Comparison of ENCODE assay signal across 24 cellular contexts in genomic region chr3:46706771-46707582, GRCh38. TPM values are rescaled to one million over a fixed set of nuclear protein-coding genes. Genes with fewer than 3 reads are reported as not detected.
DNase-seq lines count a peak whose midpoint lies in the region; ATAC-seq, FAIRE-seq and TF ChIP-seq lines count a peak whose summit lies in the region.
"Had no signal": no experiment of that assay in that cellular context is flagged by ENCODE, and none has a peak within 500 bp of the region (broad histone marks: within the 10 kb centered on the region; RNA-seq: fewer than 3 reads in every experiment).

No MANE protein-coding gene starts in this region.

- H3K4me3 ChIP-seq in H1 (ENCODE audit: extremely low read depth in 1 of 4, insufficient read depth in 2 of 4, low read depth in 3 of 4, low read length in 4 of 4) (no peak overlapping the region), trophoblast cell (ENCODE audit: low read depth, low read length) (no peak overlapping the region)
- H3K4me3 ChIP-seq: lung, Peyer's patch, prostate gland had no signal

- H2BK5ac ChIP-seq in H1 (ENCODE audit: low read depth, low read length) (peak overlapping the region; percentile 35; the same call in 1 of the 2 replicates), trophoblast cell (ENCODE audit: low read depth, low read length, poor library complexity) (no peak overlapping the region)

- H3K27me3 Mint-ChIP-seq in activated T-cell treated with anti-CD3 and anti-CD28 coated beads, Interleukin-2, amount 50 U/mL, for 4 hours (ENCODE audit: low read depth): peaks cover 3% of the 10 kb centered on the region
- H3K27me3 Mint-ChIP-seq: CD4-positive, alpha-beta T cell had no signal

- peaks cover 5% of the 10 kb centered on the region for H3K4me1 Mint-ChIP-seq in activated T-cell treated with anti-CD3 and anti-CD28 coated beads, Interleukin-2, amount 50 U/mL, for 4 hours (ENCODE audit: low read depth)
- H3K4me1 Mint-ChIP-seq: activated CD4-positive, alpha-beta memory T cell treated with anti-CD3 and anti-CD28 coated beads, Interleukin-2, amount 10 ng/mL, durations not matched to agents 7 days and 5 days; naive B cell had no signal

- H2AK5ac ChIP-seq in H1 (ENCODE audit: low read depth, low read length): no peak overlapping the region
- no peak overlapping the region for H2AK5ac ChIP-seq in trophoblast cell (ENCODE audit: low read length)

- no peak for TF ChIP-seq POLR2A in H1 (IDR thresholded peaks at IDR 0.05; ENCODE audit: control extremely low read depth in 1 of 2, low read depth in 2 of 2, low read length in 2 of 2)

- H3K23ac ChIP-seq in H1 (ENCODE audit: insufficient read length): no peak overlapping the region
- H3K23ac ChIP-seq in trophoblast cell (ENCODE audit: low read length): no peak overlapping the region

- no peak overlapping the region for H2AFZ ChIP-seq in H1 (ENCODE audit: low read length)
- H2AFZ ChIP-seq in trophoblast cell (ENCODE audit: insufficient read depth, low read length, poor library complexity): no peak overlapping the region

- peaks cover 2 to 4% of the 10 kb centered on the region in 2 experiments for H4K20me1 ChIP-seq in H1 (replicated peaks in 1 of 2; ENCODE audit: control insufficient read depth in 1 of 2, insufficient read depth in 2 of 2, low read length in 2 of 2)

- POLR2A ChIA-PET in H1 (lab: Charles Lee; ENCODE audit: partially characterized antibody): interaction anchor here (0.6 kb wide), 2 partner anchors 142 to 209 kb away, joined by 3 read pairs; no protein-coding TSS in a partner anchor

- H3K23me2 ChIP-seq in H1 (ENCODE audit: low read depth, low read length): no peaks in the 10 kb centered on the region

- TF ChIP-seq EP300 in H1 (IDR thresholded peaks at IDR 0.05; ENCODE audit: borderline replicate concordance in 1 of 2, low read depth in 2 of 2, low read length in 2 of 2): no peak

- H3K4me1 ChIP-seq in H1 (replicated peaks in 1 of 4; ENCODE audit: control insufficient read depth in 3 of 4, insufficient read depth in 4 of 4, low read length in 3 of 4) (peaks cover 0 to 6% (median 0%) of the 10 kb centered on the region in 4 experiments; a peak in 1 of 7 replicates), trophoblast cell (ENCODE audit: control insufficient read depth in 1 of 2, insufficient read depth in 2 of 2, low read length in 2 of 2) (peaks cover 26 to 29% of the 10 kb centered on the region in 2 experiments)
- H3K4me1 ChIP-seq: Peyer's patch, prostate gland had no signal

- H3K36me3 ChIP-seq in H1 (ENCODE audit: control insufficient read depth in 2 of 4, insufficient read depth in 4 of 4, low read length in 3 of 4): no peaks in the 10 kb centered on the region
- no peaks in the 10 kb centered on the region for H3K36me3 ChIP-seq in trophoblast cell (ENCODE audit: control insufficient read depth in 1 of 2, insufficient read depth in 2 of 2, low read length in 2 of 2)
- H3K36me3 ChIP-seq: Peyer's patch, prostate gland had no signal

- WGBS in H1 (ENCODE audit: extremely low coverage in 1 of 2, insufficient coverage in 1 of 2, insufficient read length in 1 of 2, insufficient replicate concordance in 2 of 2, low coverage in 1 of 2, low lambda C conversion rate in 2 of 2, missing lambda C conversion rate in 1 of 2), 2 experiments: 78% methylated on average over 13 of the region's 13 CpGs; no CpG with 5 or more reads in 1 of the 2 experiments
- no CpG with 5 or more reads among the region's 13 CpGs for WGBS in trophoblast cell (ENCODE audit: extremely low coverage, insufficient coverage, insufficient read length)

- no peak overlapping the region for H2BK12ac ChIP-seq in H1 (ENCODE audit: low read depth, low read length)
- H2BK12ac ChIP-seq in trophoblast cell (ENCODE audit: low read length): no peak overlapping the region

- CTCF ChIA-PET in H1 (lab: Charles Lee; ENCODE audit: partially characterized antibody): interaction anchor here (0.6 to 6.5 kb wide), 24 partner anchors 7 to 241 kb away, joined by 3 to 91 read pairs (median 6); partner anchors contain the start of genes PRSS50, PTH1R and RTP3

- peak overlapping the region; percentile 67 for H4K91ac ChIP-seq in H1 (replicated peaks; ENCODE audit: insufficient read length, low read length)
- peak overlapping the region; percentile 76 for H4K91ac ChIP-seq in trophoblast cell (ENCODE audit: low read depth, low read length)

- no peak for FAIRE-seq in H1 (lab: Jason Lieb, UNC)
- FAIRE-seq: frontal cortex, TTC549 had no signal

- no peak; a peak in 1 of 4 replicates for TF ChIP-seq RAD21 in H1 (IDR thresholded peaks at IDR 0.05 in 1 of 2, conservative IDR thresholded peaks at IDR 0.05 in 1 of 2; ENCODE audit: low read depth in 2 of 2, low read length in 2 of 2)

- ATAC-seq in activated T-cell treated with anti-CD3 and anti-CD28 coated beads, Interleukin-2, amount 50 U/mL, for 4 hours: no peak
- ATAC-seq in HG02798 (IDR thresholded peaks at IDR 0.05; ENCODE audit: poor library complexity, unreplicated experiment): no peak
- ATAC-seq: stimulated activated naive B cell treated with anti-CD40 and anti-IgM and Interleukin-4, amounts not matched to agents 10 μg/mL and 1 μg/mL and 100 μg/mL, for 72 hours had no signal

- H3K56ac ChIP-seq in H1 (replicated peaks; ENCODE audit: insufficient read length, low read depth, low read length): no peak overlapping the region

- H4K5ac ChIP-seq in H1 (ENCODE audit: insufficient read length, low read depth, low read length): no peak overlapping the region

- H4K12ac ChIP-seq in trophoblast cell (ENCODE audit: low read depth, low read length): no peak overlapping the region

- H3K14ac ChIP-seq in H1 (ENCODE audit: insufficient read length) (no peak overlapping the region), trophoblast cell (ENCODE audit: low read length) (peak overlapping the region; percentile 9)

- no peak overlapping the region for H3K9ac ChIP-seq in H1 (replicated peaks in 1 of 4; ENCODE audit: extremely low read depth in 1 of 4, low read depth in 3 of 4, low read length in 3 of 4)
- no peak overlapping the region for H3K9ac ChIP-seq in trophoblast cell (ENCODE audit: low read length)

- no peak overlapping the region for H3K27ac ChIP-seq in H1 (ENCODE audit: low read depth, low read length)
- H3K27ac ChIP-seq in trophoblast cell (ENCODE audit: low read depth, low read length): peak overlapping the region; percentile 8
- H3K27ac ChIP-seq: epithelial cell of prostate, Peyer's patch, prostate gland had no signal

- H2BK120ac ChIP-seq in H1 (replicated peaks; ENCODE audit: low read depth, low read length) (no peak overlapping the region), trophoblast cell (ENCODE audit: insufficient read depth, low read length, poor library complexity) (no peak overlapping the region)

- H3K4me2 ChIP-seq in H1 (ENCODE audit: insufficient read depth in 1 of 2, low read depth in 2 of 2, low read length in 2 of 2) (no peak overlapping the region), trophoblast cell (ENCODE audit: low read length) (peak overlapping the region; percentile 38)

- peak; percentile 3 for DNase-seq in activated T-cell treated with anti-CD3 and anti-CD28 coated beads, Interleukin-2, amount 50 U/mL, for 4 hours
- DNase-seq in activated T-cell treated with anti-CD3 and anti-CD28 coated beads, Interleukin-2, amount 50 U/mL, for 48 hours: no peak
- DNase-seq in ELF-1 (ENCODE audit: low read depth, low spot score): peak; percentile 44
- no peak for DNase-seq in H1 (ENCODE audit: low read depth in 1 of 2, low spot score in 2 of 2)
- no peak for DNase-seq in trophoblast cell
- no peak for DNase-seq in cerebellum (ENCODE audit: low spot score)
- no peak for DNase-seq in NCI-H1436 treated with DMSO at 0.1 percent for 48 hours (lab: John Stamatoyannopoulos, UW)
- DNase-seq: activated CD4-positive, alpha-beta memory T cell treated with anti-CD3 and anti-CD28 coated beads, Interleukin-2, amount 10 ng/mL, durations not matched to agents 7 days and 5 days; DMS79; naive B cell; NCI-H1417 treated with DMSO at 0.1 percent for 48 hours; stimulated activated naive B cell treated with anti-CD40 and anti-IgM and Interleukin-4, amounts not matched to agents 10 μg/mL and 1 μg/mL and 100 μg/mL, for 72 hours had no signal

- H4K8ac ChIP-seq in H1 (ENCODE audit: extremely low read depth, insufficient read depth, low read length) (no peak overlapping the region; the same call in 1 of the 2 replicates), trophoblast cell (ENCODE audit: low read depth, low read length) (no peak overlapping the region)

- no peak overlapping the region for H3K4me3 Mint-ChIP-seq in activated T-cell treated with anti-CD3 and anti-CD28 coated beads, Interleukin-2, amount 50 U/mL, for 4 hours
- H3K4me3 Mint-ChIP-seq: activated CD4-positive, alpha-beta memory T cell treated with anti-CD3 and anti-CD28 coated beads, Interleukin-2, amount 10 ng/mL, durations not matched to agents 7 days and 5 days; CD4-positive, alpha-beta T cell; dendritic cell treated with granulocyte-macrophage colony-stimulating factor and Interleukin-4, amounts not matched to agents 40 ng/mL and 50 ng/mL, for 4 days; naive B cell; stimulated activated naive B cell treated with anti-CD40 and anti-IgM and Interleukin-4, amounts not matched to agents 10 μg/mL and 1 μg/mL and 100 μg/mL, for 72 hours had no signal

- H3K79me1 ChIP-seq in H1 (ENCODE audit: low read depth, low read length): no peaks in the 10 kb centered on the region
- H3K79me1 ChIP-seq in trophoblast cell (ENCODE audit: low read length): peaks cover 4% of the 10 kb centered on the region

- peak in 2 of 3 experiments; percentile 27 to 33; a peak in 2 of 4 replicates for TF ChIP-seq CTCF in H1 (IDR thresholded peaks at IDR 0.05; ENCODE audit: control extremely low read depth in 1 of 3, insufficient read depth in 1 of 3, low read depth in 1 of 3, low read length in 3 of 3)

- H3K9me3 Mint-ChIP-seq in activated T-cell treated with anti-CD3 and anti-CD28 coated beads, Interleukin-2, amount 50 U/mL, for 4 hours: no peaks in the 10 kb centered on the region
- H3K9me3 Mint-ChIP-seq: activated CD4-positive, alpha-beta memory T cell treated with anti-CD3 and anti-CD28 coated beads, Interleukin-2, amount 10 ng/mL, durations not matched to agents 7 days and 5 days; activated T-helper 2 cell treated with anti-CD3 and anti-CD28 coated beads, Interferon-gamma antibody, Interleukin-2, Interleukin-4, amounts not matched to agents 10 μg/mL and 5 μg/mL and 100 μg/mL, durations not matched to agents 14 hours and 24 hours and 36 hours; CD4-positive, alpha-beta T cell; dendritic cell treated with granulocyte-macrophage colony-stimulating factor and Interleukin-4, amounts not matched to agents 40 ng/mL and 50 ng/mL, for 4 days; naive B cell; stimulated activated naive B cell treated with anti-CD40 and anti-IgM and Interleukin-4, amounts not matched to agents 10 μg/mL and 1 μg/mL and 100 μg/mL, for 72 hours had no signal

- H3K4ac ChIP-seq in H1 (replicated peaks; ENCODE audit: insufficient read length, low read depth, low read length) (no peak overlapping the region), trophoblast cell (ENCODE audit: low read depth, low read length) (no peak overlapping the region)

- peaks cover 0 to 9% (median 5%) of the 10 kb centered on the region in 4 experiments; a peak in 3 of 7 replicates for H3K27me3 ChIP-seq in H1 (replicated peaks in 1 of 4; ENCODE audit: control insufficient read depth in 3 of 4, extremely low read depth in 1 of 4, insufficient read depth in 3 of 4, low read length in 3 of 4)
- no peaks in the 10 kb centered on the region for H3K27me3 ChIP-seq in trophoblast cell (ENCODE audit: insufficient read depth, low read length)
- H3K27me3 ChIP-seq: Peyer's patch had no signal

- H2BK20ac ChIP-seq in H1 (ENCODE audit: low read length): no peak overlapping the region

- H3K79me2 ChIP-seq in H1 (ENCODE audit: control insufficient read depth in 1 of 2, insufficient read depth in 2 of 2, low read length in 2 of 2) (no peaks in the 10 kb centered on the region), trophoblast cell (ENCODE audit: control insufficient read depth, insufficient read depth, low read length, poor library complexity) (no peaks in the 10 kb centered on the region)

- H2BK15ac ChIP-seq in H1 (ENCODE audit: low read length): no peak overlapping the region

- no peak overlapping the region; the same call in 1 of the 2 replicates for H3K18ac ChIP-seq in H1 (ENCODE audit: extremely low read depth, low read length)
- peak overlapping the region; percentile 34 for H3K18ac ChIP-seq in trophoblast cell (ENCODE audit: low read length)

- H3K36me3 Mint-ChIP-seq in activated T-cell treated with anti-CD3 and anti-CD28 coated beads, Interleukin-2, amount 50 U/mL, for 4 hours (ENCODE audit: insufficient read depth): no peaks in the 10 kb centered on the region
- H3K36me3 Mint-ChIP-seq: naive B cell; stimulated activated naive B cell treated with anti-CD40 and anti-IgM and Interleukin-4, amounts not matched to agents 10 μg/mL and 1 μg/mL and 100 μg/mL, for 72 hours had no signal

- no peaks in the 10 kb centered on the region for H3K9me3 ChIP-seq in H1 (ENCODE audit: insufficient read depth in 2 of 2, low read depth in 1 of 2, low read length in 1 of 2)
- H3K9me3 ChIP-seq in trophoblast cell (ENCODE audit: insufficient read depth, low read depth, low read length): peaks cover 3% of the 10 kb centered on the region
- H3K9me3 ChIP-seq: Peyer's patch, prostate gland had no signal

RNA-seq across cellular contexts. Expression of gene TMIE, which starts 5.8 kb away (rescaled TPM):
- under 1 TPM; 0.16 to 0.71 (median 0.40) TPM for total RNA-seq in activated T-cell treated with anti-CD3 and anti-CD28 coated beads, Interleukin-2, amount 50 U/mL, for 4 hours
- 0.67 and 0.90 TPM in 2 replicates for total RNA-seq in H1 (2021; fragmentation: NEBNext Ultra II Directional; extraction: Animal tissue kit (Norgen Biotek cat#: 25700))
- polyA plus RNA-seq in H1 (2011; rRNA removed): 0.45 and 0.64 TPM in 2 replicates
- polyA plus RNA-seq in H1 (2011; cell fraction: cytosol; rRNA removed): 1.0 TPM
- polyA plus RNA-seq in H1 (2011; cell fraction: nucleus; rRNA removed): 0.87 TPM
- 0.28 to 1.0 TPM (median 0.62 TPM) in 4 replicates for polyA plus RNA-seq in H1 (2012, experiment 1 of 2)
- polyA plus RNA-seq in H1 (2012, experiment 2 of 2): 0.56 TPM
- 0.22 TPM for polyA plus RNA-seq in H1 (2013, experiment 1 of 2)
- polyA plus RNA-seq in H1 (2013, experiment 2 of 2): 0.35 TPM
- polyA minus RNA-seq in H1 (2011; rRNA and poly(A)+ RNA removed): 0.49 and 0.88 TPM in 2 replicates
- not detected for polyA minus RNA-seq in H1 (2011; cell fraction: cytosol; rRNA and poly(A)+ RNA removed)
- polyA minus RNA-seq in H1 (2011; cell fraction: nucleus; rRNA and poly(A)+ RNA removed): 1.3 TPM
- 0.07 TPM in 2 replicates for polyA plus RNA-seq in trophoblast cell (2013)
- total RNA-seq in cerebellum: 0.82 TPM
- total RNA-seq: activated T-helper 2 cell treated with anti-CD3 and anti-CD28 coated beads, Interferon-gamma antibody, Interleukin-2, Interleukin-4, amounts not matched to agents 10 μg/mL and 5 μg/mL and 100 μg/mL, durations not matched to agents 14 hours and 24 hours and 36 hours; HT1080; LHCN-M2 had no signal

RNA-seq across cellular contexts. Expression of gene PRSS50, which starts 10.7 kb away (rescaled TPM):
- not detected for total RNA-seq in activated T-cell treated with anti-CD3 and anti-CD28 coated beads, Interleukin-2, amount 50 U/mL, for 4 hours
- total RNA-seq in H1 (2021; fragmentation: NEBNext Ultra II Directional; extraction: Animal tissue kit (Norgen Biotek cat#: 25700)): 0.47 and 0.73 TPM in 2 replicates
- 0.71 and 1.1 TPM in 2 replicates for polyA plus RNA-seq in H1 (2011; rRNA removed)
- 1.3 TPM for polyA plus RNA-seq in H1 (2011; cell fraction: cytosol; rRNA removed)
- polyA plus RNA-seq in H1 (2011; cell fraction: nucleus; rRNA removed): 6.9 TPM
- polyA plus RNA-seq in H1 (2012, experiment 1 of 2): 0.40 to 1.3 TPM (median 0.71 TPM) in 4 replicates
- 0.16 TPM for polyA plus RNA-seq in H1 (2012, experiment 2 of 2)
- 0.34 TPM for polyA plus RNA-seq in H1 (2013, experiment 1 of 2)
- 0.37 TPM for polyA plus RNA-seq in H1 (2013, experiment 2 of 2)
- 0.32 TPM in 1 of 2 replicates, not detected in the other for polyA minus RNA-seq in H1 (2011; rRNA and poly(A)+ RNA removed)
- polyA minus RNA-seq in H1 (2011; cell fraction: cytosol; rRNA and poly(A)+ RNA removed): not detected
- 1.7 TPM for polyA minus RNA-seq in H1 (2011; cell fraction: nucleus; rRNA and poly(A)+ RNA removed)
- 0.07 and 0.16 TPM in 2 replicates for polyA plus RNA-seq in trophoblast cell (2013)
- 0.45 TPM for total RNA-seq in cerebellum
- total RNA-seq: activated CD4-positive, alpha-beta memory T cell treated with anti-CD3 and anti-CD28 coated beads, Interleukin-2, amount 10 ng/mL, durations not matched to agents 7 days and 5 days; activated T-helper 2 cell treated with anti-CD3 and anti-CD28 coated beads, Interferon-gamma antibody, Interleukin-2, Interleukin-4, amounts not matched to agents 10 μg/mL and 5 μg/mL and 100 μg/mL, durations not matched to agents 14 hours and 24 hours and 36 hours; CD4-positive, alpha-beta T cell; frontal cortex; HT1080; LHCN-M2; Peyer's patch had no signal

RNA-seq across cellular contexts. Expression of gene ALS2CL, which starts 13.5 kb away (rescaled TPM):
- total RNA-seq in activated T-cell treated with anti-CD3 and anti-CD28 coated beads, Interleukin-2, amount 50 U/mL, for 4 hours: 1 to 10 TPM; 1.3 to 1.5 (median 1.4) TPM
- 4.3 and 4.8 TPM in 2 replicates for total RNA-seq in H1 (2021; fragmentation: NEBNext Ultra II Directional; extraction: Animal tissue kit (Norgen Biotek cat#: 25700))
- 5.4 and 7.5 TPM in 2 replicates for polyA plus RNA-seq in H1 (2011; rRNA removed)
- polyA plus RNA-seq in H1 (2011; cell fraction: cytosol; rRNA removed): 10.1 TPM
- polyA plus RNA-seq in H1 (2011; cell fraction: nucleus; rRNA removed): 65.0 TPM
- 8.7 to 10.9 TPM (median 9.6 TPM) in 4 replicates for polyA plus RNA-seq in H1 (2012, experiment 1 of 2)
- polyA plus RNA-seq in H1 (2012, experiment 2 of 2): 4.1 TPM
- 2.3 TPM for polyA plus RNA-seq in H1 (2013, experiment 1 of 2)
- polyA plus RNA-seq in H1 (2013, experiment 2 of 2): 2.0 TPM
- 4.5 and 6.8 TPM in 2 replicates for polyA minus RNA-seq in H1 (2011; rRNA and poly(A)+ RNA removed)
- polyA minus RNA-seq in H1 (2011; cell fraction: cytosol; rRNA and poly(A)+ RNA removed): 4.6 TPM
- 13.9 TPM for polyA minus RNA-seq in H1 (2011; cell fraction: nucleus; rRNA and poly(A)+ RNA removed)
- 11.3 and 13.5 TPM in 2 replicates for polyA plus RNA-seq in trophoblast cell (2013)
- 3.2 TPM for total RNA-seq in cerebellum

Comparison
In these comparisons a context has a peak if more than half of its experiments do, and no peak if none do; other contexts are left out.
1. DNase-seq: peak in activated T-cell treated with anti-CD3 and anti-CD28 coated beads, Interleukin-2, amount 50 U/mL, for 4 hours (single experiment) and ELF-1 (single experiment); none in activated T-cell treated with anti-CD3 and anti-CD28 coated beads, Interleukin-2, amount 50 U/mL, for 48 hours (0 of 2), H1 (0 of 2), trophoblast cell (0 of 2), cerebellum (single experiment) and NCI-H1436 treated with DMSO at 0.1 percent for 48 hours (single experiment).